ENCODE assay signal across 26 cellular contexts in genomic region chr1:70427976-70428375, GRCh38. TPM values are rescaled to one million over a fixed set of nuclear protein-coding genes. Genes with fewer than 3 reads are reported as not detected.
DNase-seq lines count a peak whose midpoint lies in the region; ATAC-seq and TF ChIP-seq lines count a peak whose summit lies in the region.
"Had no signal": no experiment of that assay in that cellular context is flagged by ENCODE, and none has a peak within 500 bp of the region (broad histone marks: within the 10 kb centered on the region; RNA-seq: fewer than 3 reads in every experiment).

No MANE protein-coding gene starts in this region.

- no peak overlapping the region for H3K4ac ChIP-seq in mesendoderm (ENCODE audit: low read depth, low read length)

- no peak overlapping the region for H3K4me3 ChIP-seq in mesendoderm (ENCODE audit: low read length)
- H3K4me3 ChIP-seq in prostate gland: no peak overlapping the region
- H3K4me3 ChIP-seq: breast epithelium, heart left ventricle, upper lobe of left lung had no signal

- no peak overlapping the region for H2BK15ac ChIP-seq in mesendoderm (replicated peaks; ENCODE audit: low read depth)

- H3K9ac ChIP-seq in mesendoderm (ENCODE audit: low read length): no peak overlapping the region

- no peak overlapping the region for H4K5ac ChIP-seq in mesendoderm (ENCODE audit: low read length)

- no peak for TF ChIP-seq POLR2A in prostate gland (IDR thresholded peaks at IDR 0.05)

- WGBS in mesendoderm (ENCODE audit: extremely low coverage, insufficient coverage, low lambda C conversion rate): no CpG with 5 or more reads among the region's 3 CpGs
- 88% methylated on average over 3 of the region's 3 CpGs for WGBS in prostate gland

- no peak overlapping the region for H3K18ac ChIP-seq in mesendoderm (ENCODE audit: low read length)

- H3K4me1 ChIP-seq in mesendoderm (ENCODE audit: control insufficient read depth, low read depth, low read length) (no peaks in the 10 kb centered on the region), prostate gland (replicated peaks) (no peaks in the 10 kb centered on the region)
- H3K4me1 ChIP-seq: breast epithelium, heart left ventricle, upper lobe of left lung had no signal

- H3K79me2 ChIP-seq in mesendoderm (ENCODE audit: control insufficient read depth, insufficient read depth, low read length): no peaks in the 10 kb centered on the region

- H2AK5ac ChIP-seq in mesendoderm (ENCODE audit: low read length): no peak overlapping the region

- DNase-seq in ELR (ENCODE audit: low read depth) (peak; percentile 71), epithelial cell of prostate (ENCODE audit: low read depth, low spot score) (no peak), mesendoderm (peak; percentile 62), LoVo (ENCODE audit: low spot score) (no peak), prostate gland (ENCODE audit: low spot score) (no peak), RWPE1 (ENCODE audit: low spot score) (no peak)
- DNase-seq: activated CD8-positive, alpha-beta T cell treated with anti-CD3 and anti-CD28 coated beads, Interleukin-2, amount 10 ng/mL, durations not matched to agents 7 days and 5 days; activated gamma-delta T cell; activated naive CD8-positive, alpha-beta T cell treated with anti-CD3 and anti-CD28 coated beads, Interleukin-2, amount 50 U/mL, for 24 hours; cortex of kidney; endodermal cell; heart left ventricle; naive thymus-derived CD4-positive, alpha-beta T cell; NCI-H1105 treated with DMSO at 0.1 percent for 48 hours; NCI-H2029 treated with DMSO at 0.1 percent for 48 hours; NCI-H446; occipital lobe; small intestine; stimulated activated CD4-positive, alpha-beta T cell treated with anti-CD3 and anti-CD28 coated beads, Interleukin-1b, Interleukin-23, amount 100 ng/mL, for 48 hours had no signal

- no peak overlapping the region for H3K4me2 ChIP-seq in mesendoderm (ENCODE audit: low read length)

- H3K27ac ChIP-seq in epithelial cell of prostate (peak overlapping the region; percentile 73), mesendoderm (ENCODE audit: low read depth, low read length) (no peak overlapping the region), prostate gland (no peak overlapping the region), RWPE1 (no peak overlapping the region)
- H3K27ac ChIP-seq: breast epithelium, C4-2B, heart left ventricle, upper lobe of left lung had no signal

- H3K79me1 ChIP-seq in mesendoderm (ENCODE audit: low read length): no peaks in the 10 kb centered on the region

- no peaks in the 10 kb centered on the region for H3K27me3 ChIP-seq in mesendoderm (ENCODE audit: insufficient read depth, low read length, poor library complexity)
- no peaks in the 10 kb centered on the region for H3K27me3 ChIP-seq in prostate gland (replicated peaks; ENCODE audit: insufficient read depth)
- H3K27me3 ChIP-seq: breast epithelium, heart left ventricle, upper lobe of left lung had no signal

- peak; percentile 91 for ATAC-seq in SK-N-SH treated with all-trans-retinoic acid at 6 μM for 48 hours
- no peak for ATAC-seq in HG03108 (IDR thresholded peaks at IDR 0.05; ENCODE audit: unreplicated experiment)
- ATAC-seq: activated CD4-positive, CD25-positive, alpha-beta regulatory T cell treated with anti-CD3 and anti-CD28 coated beads, Interleukin-2, amount 50 U/mL, for 24 hours; activated CD8-positive, alpha-beta T cell treated with anti-CD3 and anti-CD28 coated beads, Interleukin-2, amount 10 ng/mL, durations not matched to agents 7 days and 5 days; activated naive CD8-positive, alpha-beta T cell treated with anti-CD3 and anti-CD28 coated beads, Interleukin-2, amount 50 U/mL, for 24 hours; HCT116; heart left ventricle; naive thymus-derived CD4-positive, alpha-beta T cell had no signal

- H2BK120ac ChIP-seq in mesendoderm (ENCODE audit: low read depth, low read length): no peak overlapping the region

- no peak overlapping the region for H4K8ac ChIP-seq in mesendoderm (ENCODE audit: low read depth, low read length)

- CTCF ChIA-PET in RWPE1 (lab: Yijun Ruan, JAX): no interaction called here

- H3K36me3 ChIP-seq in mesendoderm (ENCODE audit: control insufficient read depth, insufficient read depth, low read length): peaks cover 1% of the 10 kb centered on the region
- no peaks in the 10 kb centered on the region for H3K36me3 ChIP-seq in prostate gland

- no peaks in the 10 kb centered on the region for H3K9me3 ChIP-seq in prostate gland
- H3K9me3 ChIP-seq: breast epithelium, heart left ventricle, upper lobe of left lung had no signal

- intact Hi-C loops in prostate gland (cut with DNase I): no loop called here

- H2BK5ac ChIP-seq in mesendoderm (ENCODE audit: low read length): no peak overlapping the region

- no peak overlapping the region for H3K56ac ChIP-seq in mesendoderm (ENCODE audit: low read length)

- TF ChIP-seq CTCF in prostate gland (IDR thresholded peaks at IDR 0.05) (no peak), RWPE1 (conservative IDR thresholded peaks at IDR 0.05; ENCODE audit: low read depth) (no peak)

- POLR2A ChIA-PET in RWPE1 (lab: Yijun Ruan, JAX; ENCODE audit: low non-redundant PET): no interaction called here

- no peak overlapping the region for H3K23ac ChIP-seq in mesendoderm (ENCODE audit: low read length)

TF ChIP-seq in SK-N-SH treated with all-trans-retinoic acid at 6 μM for 48 hours, 23 proteins besides CTCF, POLR2A, EP300 and RAD21 (continues in another document):
- no peak for TF ChIP-seq ZNF70 (CRISPR knock-in tag; IDR thresholded peaks at IDR 0.05)
- no peak for TF ChIP-seq ESRRG (CRISPR knock-in tag; IDR thresholded peaks at IDR 0.05)
- no peak for TF ChIP-seq POU6F1 (CRISPR knock-in tag; IDR thresholded peaks at IDR 0.05; ENCODE audit: borderline replicate concordance, low read depth)
- peak; percentile 47; the same call in 1 of the 2 replicates for TF ChIP-seq CREB5 (CRISPR knock-in tag; IDR thresholded peaks at IDR 0.05; ENCODE audit: low read depth)
- TF ChIP-seq ZNF565 (CRISPR knock-in tag; conservative IDR thresholded peaks at IDR 0.05; ENCODE audit: low read depth): no peak
- no peak for TF ChIP-seq BACH2 (CRISPR knock-in tag; IDR thresholded peaks at IDR 0.05; ENCODE audit: borderline replicate concordance)
- no peak for TF ChIP-seq ZFP30 (CRISPR knock-in tag; IDR thresholded peaks at IDR 0.05)
- no peak for TF ChIP-seq CSRNP3 (CRISPR knock-in tag; IDR thresholded peaks at IDR 0.05)
- no peak for TF ChIP-seq PPARA (CRISPR knock-in tag; IDR thresholded peaks at IDR 0.05; ENCODE audit: borderline replicate concordance)
- no peak for TF ChIP-seq GLIS3 (CRISPR knock-in tag; IDR thresholded peaks at IDR 0.05)
- TF ChIP-seq PATZ1 (CRISPR knock-in tag; IDR thresholded peaks at IDR 0.05; ENCODE audit: borderline replicate concordance): no peak
- TF ChIP-seq RARB (CRISPR knock-in tag; IDR thresholded peaks at IDR 0.05): no peak
- no peak for TF ChIP-seq ZFP3 (CRISPR knock-in tag; IDR thresholded peaks at IDR 0.05)

RNA-seq across cellular contexts. Expression of gene CTH, which starts 16.9 kb away (rescaled TPM):
- polyA plus RNA-seq in mesendoderm (2013, experiment 1 of 2): 18.5 TPM
- 20.1 TPM for polyA plus RNA-seq in mesendoderm (2013, experiment 2 of 2)
- 10 to 100 TPM in 1 of 2 donors, 1 to 10 TPM in 1; 8.1 to 12.7 TPM for total RNA-seq in prostate gland

Comparison
In these comparisons a context has a peak if more than half of its experiments do, and no peak if none do; other contexts are left out.
1. DNase-seq: peak in ELR (single experiment) and mesendoderm (single experiment); none in epithelial cell of prostate (single experiment), LoVo (single experiment), prostate gland (single experiment) and RWPE1 (single experiment).